In genomic region chr22:38707346-38707745, GRCh38 we compare ENCODE assay signal across 8 cellular contexts. TPM values are rescaled to one million over a fixed set of nuclear protein-coding genes. Genes with fewer than 3 reads are reported as not detected.
DNase-seq lines count a peak whose midpoint lies in the region; ATAC-seq, FAIRE-seq and TF ChIP-seq lines count a peak whose summit lies in the region.

No MANE protein-coding gene starts in this region.

- no peak for ATAC-seq in HG02970 (IDR thresholded peaks at IDR 0.05; ENCODE audit: low FRiP score, unreplicated experiment)

- no peaks in the 10 kb centered on the region for H3K27me3 ChIP-seq in astrocyte (ENCODE audit: insufficient read depth, low read length)

- peak overlapping the region; percentile 94 for H3K4me2 ChIP-seq in astrocyte (ENCODE audit: low read length)

- H3K4me3 Mint-ChIP-seq in HFFc6 (peak overlapping the region; percentile 98), astrocyte (ENCODE audit: unreplicated experiment) (peak overlapping the region; percentile 97), mesothelial cell of epicardium (peak overlapping the region; percentile 89)

- H3K36me3 ChIP-seq in astrocyte (ENCODE audit: insufficient read depth, low read length), result peaks cover 3% of the 10 kb centered on the region

- H3K79me2 ChIP-seq in astrocyte (ENCODE audit: insufficient read depth, low read length), result peaks cover 65% of the 10 kb centered on the region

- H2AFZ ChIP-seq in astrocyte (ENCODE audit: low read depth, low read length), result no peak overlapping the region

- peaks cover 20% of the 10 kb centered on the region for H3K4me1 ChIP-seq in astrocyte (ENCODE audit: insufficient read depth, low read length)

- no peaks in the 10 kb centered on the region for H3K9me3 ChIP-seq in astrocyte (ENCODE audit: insufficient read depth, low read depth, low read length)

- H3K27me3 Mint-ChIP-seq in HFFc6 (ENCODE audit: insufficient read depth) (no peaks in the 10 kb centered on the region), astrocyte (ENCODE audit: low read depth, unreplicated experiment) (no peaks in the 10 kb centered on the region), mesothelial cell of epicardium (ENCODE audit: low read depth) (no peaks in the 10 kb centered on the region)

- H3K27ac Mint-ChIP-seq in HFFc6 (peak overlapping the region; percentile 95), astrocyte (ENCODE audit: unreplicated experiment) (peak overlapping the region; percentile 91), mesothelial cell of epicardium (peak overlapping the region; percentile 93)

- peak overlapping the region; percentile 95 for H3K9ac ChIP-seq in astrocyte (ENCODE audit: low read length)

- TF ChIP-seq CTCF in AG10803 (conservative IDR thresholded peaks at IDR 0.05; ENCODE audit: low read length) (no peak), HFFc6 (IDR thresholded peaks at IDR 0.05) (no peak), astrocyte (IDR thresholded peaks at IDR 0.05; ENCODE audit: insufficient read depth, low read depth, low read length) (no peak), mesothelial cell of epicardium (IDR thresholded peaks at IDR 0.05; ENCODE audit: unreplicated experiment) (no peak), D721Med (IDR thresholded peaks at IDR 0.05; ENCODE audit: insufficient read depth, missing control alignments) (no peak)

- no peak overlapping the region for H3K27ac ChIP-seq in astrocyte (ENCODE audit: low read depth, low read length)

- H3K36me3 Mint-ChIP-seq in HFFc6 (ENCODE audit: low read depth) (peaks cover 9% of the 10 kb centered on the region), astrocyte (ENCODE audit: low read depth, unreplicated experiment) (peaks cover 10% of the 10 kb centered on the region), mesothelial cell of epicardium (peaks cover 6% of the 10 kb centered on the region)

- peaks cover 50% of the 10 kb centered on the region for H3K4me1 Mint-ChIP-seq in HFFc6 (ENCODE audit: low read depth)
- H3K4me1 Mint-ChIP-seq in astrocyte (ENCODE audit: low read depth, unreplicated experiment), result peaks cover 29% of the 10 kb centered on the region
- H3K4me1 Mint-ChIP-seq in mesothelial cell of epicardium, result peaks cover 31% of the 10 kb centered on the region

- DNase-seq in AG10803 (ENCODE audit: low read depth) (peak; percentile 29), HFFc6 (peak; percentile 55), astrocyte (ENCODE audit: low read depth) (peak; percentile 42), mesothelial cell of epicardium (ENCODE audit: low spot score in 2 of 2, unreplicated experiment in 2 of 2) (no peak), D721Med (ENCODE audit: insufficient read length, low spot score) (no peak), T1000 (lab: John Stamatoyannopoulos, UW) (no peak), middle frontal gyrus (ENCODE audit: extremely low spot score, low spot score) (no peak)

- H3K9me3 Mint-ChIP-seq in HFFc6 (no peaks in the 10 kb centered on the region), astrocyte (ENCODE audit: unreplicated experiment) (no peaks in the 10 kb centered on the region), mesothelial cell of epicardium (no peaks in the 10 kb centered on the region)

- no peak for FAIRE-seq in astrocyte (lab: Jason Lieb, UNC)
- FAIRE-seq in D721Med (lab: Jason Lieb, UNC), result no peak

- peaks cover 58% of the 10 kb centered on the region for H4K20me1 ChIP-seq in astrocyte (ENCODE audit: insufficient read depth, low read length)

- H3K4me3 ChIP-seq in AG10803 (ENCODE audit: low read length) (peak overlapping the region; percentile 85), astrocyte (ENCODE audit: insufficient read depth, low read depth, low read length) (peak overlapping the region; percentile 85)

RNA-seq across cellular contexts. Expression of gene GTPBP1, which starts 1.6 kb away (rescaled TPM):
- total RNA-seq in HFFc6 (2021; fragmentation: NEBNext Ultra II Directional; extraction: Animal tissue kit (Norgen Biotek cat#: 25700)), result 10 to 100 TPM; 32.1 to 40.8 (median 38.4) TPM
- total RNA-seq in astrocyte (49.8 and 59.8 TPM in 2 replicates), mesothelial cell of epicardium (71.6 to 74.3 TPM (median 73.1 TPM) in 3 replicates)

RNA-seq across cellular contexts. Expression of gene JOSD1, which starts 6.6 kb away (rescaled TPM):
- total RNA-seq in HFFc6 (2021; fragmentation: NEBNext Ultra II Directional; extraction: Animal tissue kit (Norgen Biotek cat#: 25700)), result 10 to 100 TPM; 37.8 to 44.6 (median 41.0) TPM
- total RNA-seq in astrocyte (45.6 and 48.0 TPM in 2 replicates), mesothelial cell of epicardium (58.4 to 59.6 TPM (median 59.6 TPM) in 3 replicates)

RNA-seq across cellular contexts. Expression of gene TOMM22, which starts 25.6 kb away (rescaled TPM):
- 100 to 1,000 TPM; 121 to 141 (median 132) TPM for total RNA-seq in HFFc6 (2021; fragmentation: NEBNext Ultra II Directional; extraction: Animal tissue kit (Norgen Biotek cat#: 25700))
- total RNA-seq in astrocyte (75.9 and 77.8 TPM in 2 replicates), mesothelial cell of epicardium (59.7 to 68.1 TPM (median 61.4 TPM) in 3 replicates)

RNA-seq across cellular contexts. Expression of gene SUN2, which starts 48.5 kb away (rescaled TPM):
- total RNA-seq in HFFc6 (2021; fragmentation: NEBNext Ultra II Directional; extraction: Animal tissue kit (Norgen Biotek cat#: 25700)), result 100 to 1,000 TPM in 3 of 6 experiments, 10 to 100 TPM in 3; 90.4 to 104 (median 100.0) TPM
- total RNA-seq in astrocyte (46.5 and 51.0 TPM in 2 replicates), mesothelial cell of epicardium (59.8 to 63.0 TPM (median 61.2 TPM) in 3 replicates)

RNA-seq across cellular contexts. Expression of gene CBY1, which starts 50.9 kb away (rescaled TPM):
- 10 to 100 TPM; 21.9 to 32.4 (median 25.9) TPM for total RNA-seq in HFFc6 (2021; fragmentation: NEBNext Ultra II Directional; extraction: Animal tissue kit (Norgen Biotek cat#: 25700))
- total RNA-seq in astrocyte, result 23.2 TPM in 2 replicates
- 38.5 to 40.4 TPM (median 40.0 TPM) in 3 replicates for total RNA-seq in mesothelial cell of epicardium

Comparison
In these comparisons a context has a peak if more than half of its experiments do, and no peak if none do; other contexts are left out.
1. DNase-seq: peak in AG10803 (single experiment), HFFc6 (single experiment) and astrocyte (single experiment); none in mesothelial cell of epicardium (0 of 2), D721Med (single experiment), T1000 (single experiment) and middle frontal gyrus (single experiment).
2. Peak in every context shown above with its lines, with median percentiles within 50 percentile points of each other: H3K27ac Mint-ChIP-seq and H3K4me3 Mint-ChIP-seq.